Comparison of ENCODE assay signal across 19 cellular contexts in genomic region chr9:2497666-2498400, GRCh38.
"Had no signal": no experiment of that assay in that cellular context is flagged by ENCODE, and none has a peak within 500 bp of the region (broad histone marks: within the 10 kb centered on the region; RNA-seq: fewer than 3 reads in every experiment).

No MANE protein-coding gene starts in this region.

- H3K36me3 Mint-ChIP-seq: natural killer cell treated with Interleukin-12 subunit alpha and Interleukin-12 subunit beta and Interleukin-15 and Interleukin-18, amount 100 ng/mL, for 72 hours; stimulated activated memory B cell treated with anti-CD40 and anti-IgM and Interleukin-4, amounts not matched to agents 10 μg/mL and 1 μg/mL and 100 μg/mL, for 72 hours had no signal

- H3K27me3 ChIP-seq: pancreas, spleen, tibial artery, upper lobe of left lung, uterus had no signal

- H3K9me3 Mint-ChIP-seq: natural killer cell treated with Interleukin-12 subunit alpha and Interleukin-12 subunit beta and Interleukin-15 and Interleukin-18, amount 100 ng/mL, for 72 hours; stimulated activated memory B cell treated with anti-CD40 and anti-IgM and Interleukin-4, amounts not matched to agents 10 μg/mL and 1 μg/mL and 100 μg/mL, for 72 hours; stimulated activated naive CD8-positive, alpha-beta T cell treated with anti-CD3 and anti-CD28 coated beads, Interleukin-15, Interleukin-2, amounts not matched to agents 100 ng/mL and 50 ng/mL, for 24 hours had no signal

- ATAC-seq: mucosa of descending colon; natural killer cell treated with Interleukin-12 subunit alpha and Interleukin-12 subunit beta and Interleukin-15 and Interleukin-18, amount 100 ng/mL, for 72 hours; pancreas; sciatic nerve; stimulated activated memory B cell treated with anti-CD40 and anti-IgM and Interleukin-4, amounts not matched to agents 10 μg/mL and 1 μg/mL and 100 μg/mL, for 72 hours had no signal

- H3K4me1 ChIP-seq: pancreas, spleen, tibial artery, uterus had no signal

- H3K9me3 ChIP-seq: mucosa of descending colon, pancreas, spleen, tibial artery, upper lobe of left lung, uterus had no signal

- H3K4me1 Mint-ChIP-seq: stimulated activated memory B cell treated with anti-CD40 and anti-IgM and Interleukin-4, amounts not matched to agents 10 μg/mL and 1 μg/mL and 100 μg/mL, for 72 hours had no signal

- H3K4me3 Mint-ChIP-seq: natural killer cell treated with Interleukin-12 subunit alpha and Interleukin-12 subunit beta and Interleukin-15 and Interleukin-18, amount 100 ng/mL, for 72 hours; stimulated activated memory B cell treated with anti-CD40 and anti-IgM and Interleukin-4, amounts not matched to agents 10 μg/mL and 1 μg/mL and 100 μg/mL, for 72 hours; stimulated activated naive CD8-positive, alpha-beta T cell treated with anti-CD3 and anti-CD28 coated beads, Interleukin-15, Interleukin-2, amounts not matched to agents 100 ng/mL and 50 ng/mL, for 24 hours had no signal

- DNase-seq: effector CD4-positive, alpha-beta T cell; kidney; left cardiac atrium; mucosa of descending colon; occipital lobe; pancreas; spleen; stimulated activated CD4-positive, alpha-beta T cell treated with anti-CD3 and anti-CD28 coated beads, Interleukin-15, amount 100 ng/mL, for 24 hours; stimulated activated CD4-positive, alpha-beta T cell treated with anti-CD3 and anti-CD28 coated beads, Interleukin-1b, Interleukin-23, amount 100 ng/mL, for 48 hours; stimulated activated CD4-positive, alpha-beta T cell treated with anti-CD3 and anti-CD28 coated beads, Interleukin-4, amount 100 ng/mL, for 24 hours; tibial artery; upper lobe of left lung; uterus had no signal

- H3K27ac ChIP-seq: coronary artery, pancreas, spleen, tibial artery, upper lobe of left lung had no signal

- H3K4me3 ChIP-seq: coronary artery, mucosa of descending colon, pancreas, spleen, tibial artery, upper lobe of left lung, uterus had no signal

- H3K36me3 ChIP-seq: pancreas, spleen, tibial artery, upper lobe of left lung, uterus had no signal

- H3K27ac Mint-ChIP-seq: natural killer cell treated with Interleukin-12 subunit alpha and Interleukin-12 subunit beta and Interleukin-15 and Interleukin-18, amount 100 ng/mL, for 72 hours; progenitor cell of endocrine pancreas; stimulated activated memory B cell treated with anti-CD40 and anti-IgM and Interleukin-4, amounts not matched to agents 10 μg/mL and 1 μg/mL and 100 μg/mL, for 72 hours; stimulated activated naive CD8-positive, alpha-beta T cell treated with anti-CD3 and anti-CD28 coated beads, Interleukin-15, Interleukin-2, amounts not matched to agents 100 ng/mL and 50 ng/mL, for 24 hours had no signal
